In genomic region chr1:58573705-58574591, GRCh38 we compare ENCODE assay signal across 9 cellular contexts. TPM values are rescaled to one million over a fixed set of nuclear protein-coding genes. Genes with fewer than 3 reads are reported as not detected.
DNase-seq lines count a peak whose midpoint lies in the region; ATAC-seq, FAIRE-seq and TF ChIP-seq lines count a peak whose summit lies in the region.
"Had no signal": no experiment of that assay in that cellular context is flagged by ENCODE, and none has a peak within 500 bp of the region (broad histone marks: within the 10 kb centered on the region; RNA-seq: fewer than 3 reads in every experiment).

No MANE protein-coding gene starts in this region.

- DNase-seq in RCC 7860 (ENCODE audit: low spot score), result peak; percentile 57
- DNase-seq in kidney epithelial cell (ENCODE audit: low read depth), result no peak
- no peak for DNase-seq in NCI-H1694 treated with DMSO at 0.1 percent for 48 hours (lab: John Stamatoyannopoulos, UW)
- no peak for DNase-seq in hepatic stellate cell (ENCODE audit: low spot score)
- DNase-seq in NCI-H2081 (lab: John Stamatoyannopoulos, UW), result no peak
- no peak for DNase-seq in CD14-positive monocyte (ENCODE audit: low spot score)

- H3K4me1 Mint-ChIP-seq in CD14-positive monocyte, result peaks cover 26% of the 10 kb centered on the region

- intact Hi-C loops in CD14-positive monocyte (cut with micrococcal nuclease), result no loop called here

- H3K4me3 ChIP-seq in kidney epithelial cell (ENCODE audit: low read depth, low read length), result peak overlapping the region; percentile 2

- peaks cover 28 to 70% (median 49%) of the 10 kb centered on the region in 3 donors for H3K27me3 Mint-ChIP-seq in CD14-positive monocyte (ENCODE audit: low read depth in 3 of 3)

- H3K36me3 Mint-ChIP-seq in CD14-positive monocyte, result peaks cover 9 to 13% of the 10 kb centered on the region in 2 donors

- H3K27me3 ChIP-seq in kidney epithelial cell (ENCODE audit: control insufficient read depth, insufficient read depth, low read length), result peaks cover 3% of the 10 kb centered on the region

- ATAC-seq in GM18517 (IDR thresholded peaks at IDR 0.05; ENCODE audit: unreplicated experiment) (peak; percentile 98), HG02623 (IDR thresholded peaks at IDR 0.05; ENCODE audit: unreplicated experiment) (peak; percentile 98)

- TF ChIP-seq CTCF in kidney epithelial cell (IDR thresholded peaks at IDR 0.05; ENCODE audit: insufficient read depth, low read length, poor library complexity, severe bottlenecking) (no peak), CD14-positive monocyte (IDR thresholded peaks at IDR 0.05) (no peak)

- H3K9me3 Mint-ChIP-seq in CD14-positive monocyte, result peaks cover 0 to 19% (median 8%) of the 10 kb centered on the region in 7 donors

- no peaks in the 10 kb centered on the region for H3K36me3 ChIP-seq in kidney epithelial cell (ENCODE audit: control insufficient read depth, insufficient read depth, low read length)

- FAIRE-seq in RCC 7860 (lab: Jason Lieb, UNC), result peak; percentile 40
- FAIRE-seq: colon had no signal

- peak overlapping the region in 1 of 7 donors; percentile 32 for H3K27ac Mint-ChIP-seq in CD14-positive monocyte

- no peak overlapping the region for H3K4me3 Mint-ChIP-seq in CD14-positive monocyte

RNA-seq across cellular contexts. Expression of gene TACSTD2, which starts 3.1 kb away (rescaled TPM):
- total RNA-seq in kidney epithelial cell, result 169 and 183 TPM in 2 replicates
- polyA plus RNA-seq in CD14-positive monocyte, result not detected

RNA-seq across cellular contexts. Expression of gene OMA1, which starts 27.4 kb away (rescaled TPM):
- 10.1 and 10.2 TPM in 2 replicates for total RNA-seq in kidney epithelial cell
- polyA plus RNA-seq in CD14-positive monocyte, result 10 to 100 TPM; 15.3 to 24.5 TPM
